In the genomic region with DNA sequence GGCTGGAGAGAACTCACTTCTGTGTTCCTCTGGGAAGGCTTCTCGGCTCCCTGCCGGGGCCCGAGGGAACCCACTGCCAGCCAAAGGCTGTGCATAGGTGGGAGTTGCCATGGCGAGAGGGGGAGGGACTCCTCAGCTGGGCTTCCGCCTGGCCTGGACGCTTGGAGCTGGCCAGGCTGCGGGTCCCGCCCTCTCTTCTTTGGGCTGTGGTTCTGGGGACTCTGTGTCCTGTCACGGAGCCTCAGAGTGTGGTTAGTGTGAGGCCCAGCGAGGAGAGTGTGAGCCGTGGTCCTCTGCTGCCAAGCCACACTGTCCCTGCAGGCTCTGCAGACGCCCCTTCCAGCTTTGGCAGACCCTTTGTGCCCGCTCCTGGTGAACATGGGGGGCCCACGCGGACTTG, we compare ENCODE assay signal across 14 cellular contexts.
DNase-seq lines count a peak whose midpoint lies in the region; ATAC-seq and TF ChIP-seq lines count a peak whose summit lies in the region.
"Had no signal": no experiment of that assay in that cellular context is flagged by ENCODE, and none has a peak within 500 bp of the region (broad histone marks: within the 10 kb centered on the region; RNA-seq: fewer than 3 reads in every experiment).

No MANE protein-coding gene starts in this region.

- H2AFZ ChIP-seq in neural progenitor cell (replicated peaks), result peak overlapping the region; percentile 69

- H3K4me1 ChIP-seq in left ventricle myocardium inferior (peaks cover 18% of the 10 kb centered on the region), neural progenitor cell (peaks cover 12% of the 10 kb centered on the region)

- H3K27ac ChIP-seq in left ventricle myocardium inferior (replicated peaks), result peak overlapping the region; percentile 85
- no peak overlapping the region for H3K27ac ChIP-seq in neural progenitor cell

- H3K9ac ChIP-seq in neural progenitor cell, result no peak overlapping the region

- H3K79me2 ChIP-seq in neural progenitor cell (ENCODE audit: low read depth), result no peaks in the 10 kb centered on the region

- H3K4me3 ChIP-seq in left ventricle myocardium inferior (peak overlapping the region; percentile 34), neural progenitor cell (no peak overlapping the region)

- H3K27me3 ChIP-seq in left ventricle myocardium inferior (ENCODE audit: low read depth), result no peaks in the 10 kb centered on the region
- H3K27me3 ChIP-seq in neural progenitor cell, result no peaks in the 10 kb centered on the region

- peak overlapping the region; percentile 40 for H3K4me2 ChIP-seq in neural progenitor cell

- intact Hi-C loops in natural killer cell (cut with micrococcal nuclease), result loop anchor here (5.0 kb wide), 1 partner anchor 113 kb away; no protein-coding TSS in a partner anchor
- intact Hi-C loops in left ventricle myocardium inferior (cut with micrococcal nuclease), result no loop called here

- H3K36me3 ChIP-seq in left ventricle myocardium inferior, result no peaks in the 10 kb centered on the region
- H3K36me3 ChIP-seq in neural progenitor cell, result no peaks in the 10 kb centered on the region

- peak in 1 of 3 donors; percentile 17 for ATAC-seq in natural killer cell
- no peak for ATAC-seq in natural killer cell treated with Interleukin-12 subunit alpha and Interleukin-12 subunit beta and Interleukin-15 and Interleukin-18, amount 100 ng/mL, for 72 hours
- no peak for ATAC-seq in HG03139 (IDR thresholded peaks at IDR 0.05; ENCODE audit: unreplicated experiment)
- no peak for ATAC-seq in HG03039 (IDR thresholded peaks at IDR 0.05; ENCODE audit: unreplicated experiment)
- no peak for ATAC-seq in HG03520 (IDR thresholded peaks at IDR 0.05; ENCODE audit: unreplicated experiment)
- ATAC-seq: activated CD4-positive, alpha-beta T cell treated with anti-CD3 and anti-CD28 coated beads for 36 hours had no signal

- H3K36me3 Mint-ChIP-seq in natural killer cell (no peaks in the 10 kb centered on the region), neural progenitor cell (no peaks in the 10 kb centered on the region)
- H3K36me3 Mint-ChIP-seq in natural killer cell treated with Interleukin-12 subunit alpha and Interleukin-12 subunit beta and Interleukin-15 and Interleukin-18, amount 100 ng/mL, for 72 hours, result no peaks in the 10 kb centered on the region

- H3K27ac Mint-ChIP-seq in natural killer cell (peak overlapping the region; percentile 66 to 81), neural progenitor cell (peak overlapping the region; percentile 78)
- H3K27ac Mint-ChIP-seq in natural killer cell treated with Interleukin-12 subunit alpha and Interleukin-12 subunit beta and Interleukin-15 and Interleukin-18, amount 100 ng/mL, for 72 hours, result peak overlapping the region in 1 of 2 donors; percentile 47
- H3K27ac Mint-ChIP-seq: activated CD4-positive, alpha-beta T cell treated with anti-CD3 and anti-CD28 coated beads for 36 hours had no signal

- TF ChIP-seq CTCF in natural killer cell (IDR thresholded peaks at IDR 0.05) (no peak), left ventricle myocardium inferior (IDR thresholded peaks at IDR 0.05; ENCODE audit: borderline replicate concordance) (no peak), neural progenitor cell (IDR thresholded peaks at IDR 0.05) (no peak)

- DNase-seq in natural killer cell (no peak), left ventricle myocardium inferior (peak; percentile 70), neural progenitor cell (ENCODE audit: low spot score) (peak; percentile 62), NCI-H2029 (lab: John Stamatoyannopoulos, UW) (no peak)
- DNase-seq in natural killer cell treated with Interleukin-12 subunit alpha and Interleukin-12 subunit beta and Interleukin-15 and Interleukin-18, amount 100 ng/mL, for 72 hours (ENCODE audit: low spot score), result no peak
- DNase-seq: activated CD4-positive, alpha-beta T cell treated with anti-CD3 and anti-CD28 coated beads for 36 hours; DMS79 treated with DMSO at 0.1 percent for 48 hours; glutamatergic neuron; naive B cell; NCI-H510A treated with DMSO at 0.1 percent for 48 hours; stimulated activated naive CD4-positive, alpha-beta T cell had no signal

- no peaks in the 10 kb centered on the region for H3K9me3 Mint-ChIP-seq in natural killer cell
- no peaks in the 10 kb centered on the region for H3K9me3 Mint-ChIP-seq in natural killer cell treated with Interleukin-12 subunit alpha and Interleukin-12 subunit beta and Interleukin-15 and Interleukin-18, amount 100 ng/mL, for 72 hours
- H3K9me3 Mint-ChIP-seq in neural progenitor cell, result no peaks in the 10 kb centered on the region
- H3K9me3 Mint-ChIP-seq: naive B cell had no signal

- no peaks in the 10 kb centered on the region for H4K20me1 ChIP-seq in neural progenitor cell (ENCODE audit: low read depth)

- H3K4me3 Mint-ChIP-seq in natural killer cell (no peak overlapping the region), neural progenitor cell (no peak overlapping the region)
- H3K4me3 Mint-ChIP-seq in natural killer cell treated with Interleukin-12 subunit alpha and Interleukin-12 subunit beta and Interleukin-15 and Interleukin-18, amount 100 ng/mL, for 72 hours, result no peak overlapping the region
- H3K4me3 Mint-ChIP-seq: activated CD4-positive, alpha-beta T cell treated with anti-CD3 and anti-CD28 coated beads for 36 hours; naive B cell had no signal

- H3K4me1 Mint-ChIP-seq in natural killer cell (peaks cover 55 to 83% of the 10 kb centered on the region in 2 donors), neural progenitor cell (peaks cover 17% of the 10 kb centered on the region)
- H3K4me1 Mint-ChIP-seq in natural killer cell treated with Interleukin-12 subunit alpha and Interleukin-12 subunit beta and Interleukin-15 and Interleukin-18, amount 100 ng/mL, for 72 hours (ENCODE audit: low read depth in 2 of 2), result peaks cover 38 to 52% of the 10 kb centered on the region in 2 donors

- H3F3A ChIP-seq in neural progenitor cell (ENCODE audit: low read depth), result no peaks in the 10 kb centered on the region

- H3K9me3 ChIP-seq in left ventricle myocardium inferior (replicated peaks) (no peaks in the 10 kb centered on the region), neural progenitor cell (ENCODE audit: low read depth) (no peaks in the 10 kb centered on the region)

- H3K27me3 Mint-ChIP-seq in natural killer cell (ENCODE audit: low read depth in 2 of 2) (no peaks in the 10 kb centered on the region), neural progenitor cell (ENCODE audit: insufficient read depth, low read depth) (peaks cover 2% of the 10 kb centered on the region)
- H3K27me3 Mint-ChIP-seq in natural killer cell treated with Interleukin-12 subunit alpha and Interleukin-12 subunit beta and Interleukin-15 and Interleukin-18, amount 100 ng/mL, for 72 hours, result no peaks in the 10 kb centered on the region
- H3K27me3 Mint-ChIP-seq: activated CD4-positive, alpha-beta T cell treated with anti-CD3 and anti-CD28 coated beads for 36 hours had no signal

Comparison
In these comparisons a context has a peak if more than half of its experiments do, and no peak if none do; other contexts are left out.
1. DNase-seq: peak in left ventricle myocardium inferior (single experiment) and neural progenitor cell (single experiment); none in natural killer cell (single experiment), natural killer cell treated with Interleukin-12 subunit alpha and Interleukin-12 subunit beta and Interleukin-15 and Interleukin-18, amount 100 ng/mL, for 72 hours (single experiment) and NCI-H2029 (single experiment).